8 cellular contexts compared by ENCODE assay signal in the genomic region with DNA sequence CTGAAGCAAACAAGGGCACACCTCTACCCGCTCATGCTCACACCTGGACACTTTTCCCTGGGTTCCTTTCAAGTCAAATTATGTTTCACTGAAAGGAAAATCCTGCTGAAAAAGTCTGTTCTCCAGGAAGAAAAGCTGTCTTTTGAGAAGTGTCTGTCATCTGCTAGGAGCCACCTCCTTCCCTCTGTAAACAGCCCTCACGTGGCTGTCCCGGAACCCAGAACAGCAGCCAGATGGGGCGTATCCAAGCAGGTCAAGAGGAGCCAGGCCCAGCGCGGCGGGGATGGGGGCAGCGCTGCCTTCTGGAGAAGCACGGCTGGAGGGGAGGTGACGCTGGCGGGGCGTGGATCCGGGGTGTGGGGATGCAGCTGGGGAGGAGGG. TPM values are rescaled to one million over a fixed set of nuclear protein-coding genes. Genes with fewer than 3 reads are reported as not detected.
A peak's percentile ranks its signal among the peaks of the same experiment; 100 is the strongest.
DNase-seq lines count a peak whose midpoint lies in the region; ATAC-seq, FAIRE-seq and TF ChIP-seq lines count a peak whose summit lies in the region.

Gene PNPLA7, minus strand, starts transcription at position 162 of the 381 bp plus-strand sequence. CDS start 205 bp downstream, outside the sequence.

- H3K4me3 ChIP-seq in duodenal mucosa (ENCODE audit: low read depth in 1 of 2, low read length in 2 of 2): peak within 1 kb of the TSS; percentile 66

- DNase-seq in AG08395 (ENCODE audit: low spot score) (peak; percentile 80), H54 (ENCODE audit: insufficient read length, low spot score) (peak; percentile 98), NCI-H524 (lab: John Stamatoyannopoulos, UW) (peak; percentile 67 to 95), left lobe of liver (ENCODE audit: low spot score) (peak; percentile 96)
- DNase-seq in activated CD4-positive, alpha-beta T cell treated with anti-CD3 and anti-CD28 coated beads, Interleukin-2, amount 50 U/mL, for 1 hour: peak; percentile 51
- peak; percentile 24 to 31 for DNase-seq in stimulated activated CD4-positive, alpha-beta T cell treated with anti-CD3 and anti-CD28 coated beads, Interleukin-1b, Interleukin-23, amount 100 ng/mL, for 4 hours (ENCODE audit: low read depth in 2 of 2)

- peak; percentile 26; the same call in 1 of the 2 replicates for TF ChIP-seq POLR2A in H54 (IDR thresholded peaks at IDR 0.05; ENCODE audit: low read depth, low read length)

- H3K9ac ChIP-seq in duodenal mucosa (ENCODE audit: low read depth in 1 of 2, low read length in 2 of 2): peak within 1 kb of the TSS; percentile 43 to 47

- H3K4me1 ChIP-seq in duodenal mucosa (ENCODE audit: control insufficient read depth in 1 of 2, insufficient read depth in 2 of 2, low read length in 2 of 2): peaks cover 12 to 16% of the 10 kb centered on the region in 2 donors

- no peaks in the 10 kb centered on the region for H3K27me3 ChIP-seq in duodenal mucosa (ENCODE audit: control insufficient read depth in 1 of 2, insufficient read depth in 2 of 2, low read length in 2 of 2)

- peak; percentile 74 for ATAC-seq in left lobe of liver
- ATAC-seq in GM21447 (IDR thresholded peaks at IDR 0.05; ENCODE audit: unreplicated experiment): no peak

- peak within 1 kb of the TSS; percentile 73 for H3K27ac ChIP-seq in duodenal mucosa (ENCODE audit: low read depth, low read length)

- no peak for FAIRE-seq in H54 (lab: Jason Lieb, UNC)

- peaks cover 3 to 5% of the 10 kb centered on the region in 2 donors for H3K36me3 ChIP-seq in duodenal mucosa (ENCODE audit: control insufficient read depth in 1 of 2, insufficient read depth in 2 of 2, low read length in 2 of 2)

- peaks cover 2 to 5% of the 10 kb centered on the region in 2 donors for H3K9me3 ChIP-seq in duodenal mucosa (ENCODE audit: control insufficient read depth in 1 of 2, low read length in 2 of 2)

RNA-seq across cellular contexts. Expression of gene PNPLA7, which starts in this region (rescaled TPM):
- total RNA-seq in left lobe of liver: 17.7 TPM

Comparison
In these comparisons a context has a peak if more than half of its experiments do, and no peak if none do; other contexts are left out.
1. DNase-seq: peak in every context shown above with its lines; median percentile 98 in H54; 96 in left lobe of liver; 81 in NCI-H524; 80 in AG08395; 51 in activated CD4-positive, alpha-beta T cell treated with anti-CD3 and anti-CD28 coated beads, Interleukin-2, amount 50 U/mL, for 1 hour; 28 in stimulated activated CD4-positive, alpha-beta T cell treated with anti-CD3 and anti-CD28 coated beads, Interleukin-1b, Interleukin-23, amount 100 ng/mL, for 4 hours.